In the genomic region with DNA sequence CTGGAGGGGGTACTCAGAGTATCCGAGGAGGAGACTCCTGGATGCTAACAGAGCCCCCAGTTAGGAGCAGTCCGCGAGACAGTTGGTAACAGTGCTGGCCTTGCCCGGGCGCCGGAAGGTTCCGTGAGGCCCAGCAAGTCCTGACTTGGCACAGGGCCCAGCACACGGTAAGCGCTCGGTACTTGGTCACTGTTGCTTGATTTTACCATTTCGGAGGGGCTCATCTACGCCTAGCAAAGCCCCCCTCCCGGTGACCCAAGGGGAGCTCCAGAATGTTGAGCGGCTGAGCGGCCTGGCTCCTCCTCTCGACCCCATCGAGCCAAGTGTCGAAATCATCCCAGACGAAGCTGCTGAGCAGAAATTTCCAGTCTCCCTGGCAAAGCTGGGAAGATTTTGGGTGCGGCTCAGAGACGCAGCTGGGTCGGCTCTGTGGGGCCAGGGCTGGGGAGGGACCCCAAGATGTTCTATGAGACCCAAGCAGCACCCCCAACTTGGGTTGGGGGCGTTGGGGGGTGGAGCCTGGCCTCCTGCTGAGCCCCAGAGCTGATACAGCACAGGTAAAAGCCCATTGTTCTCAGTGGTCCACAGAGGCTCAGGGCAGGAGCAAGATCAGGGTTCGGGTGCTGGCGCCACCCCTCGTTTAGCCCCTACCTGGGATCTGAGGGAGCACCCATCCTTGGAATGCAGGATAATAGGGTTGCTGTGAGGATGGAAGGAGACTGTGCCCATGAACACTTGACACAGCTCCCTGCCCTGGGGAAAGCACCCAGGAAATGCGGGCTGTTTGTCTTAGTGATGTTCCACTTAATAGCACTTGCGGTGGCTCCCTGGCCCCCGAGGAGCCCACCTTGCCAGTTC, we compare ENCODE assay signal across 1 cellular context.
TF ChIP-seq lines count a peak whose summit lies in the region.

No MANE protein-coding gene starts in this region.

TF ChIP-seq in IMR-90, 13 proteins besides CTCF, POLR2A, EP300 and RAD21:
- TF ChIP-seq SMC3 (IDR thresholded peaks at IDR 0.05; ENCODE audit: low read depth, low read length) = peak; percentile 12; the same call in 1 of the 2 replicates
- TF ChIP-seq MAZ (IDR thresholded peaks at IDR 0.05; ENCODE audit: borderline replicate concordance, low read depth, low read length) = peak; percentile 81; the same call in 1 of the 2 replicates
- TF ChIP-seq CEBPB (IDR thresholded peaks at IDR 0.05; ENCODE audit: low read depth, low read length) = peak; percentile 95
- no peak for TF ChIP-seq CHD1 (IDR thresholded peaks at IDR 0.05; ENCODE audit: low read depth, low read length)
- no peak for TF ChIP-seq USF2 (IDR thresholded peaks at IDR 0.05; ENCODE audit: low read depth, low read length)
- no peak for TF ChIP-seq BHLHE40 (IDR thresholded peaks at IDR 0.05; ENCODE audit: low read depth, low read length)
- TF ChIP-seq MXI1 (IDR thresholded peaks at IDR 0.05; ENCODE audit: borderline replicate concordance, low read depth, low read length) = no peak
- TF ChIP-seq, protein P1, sequence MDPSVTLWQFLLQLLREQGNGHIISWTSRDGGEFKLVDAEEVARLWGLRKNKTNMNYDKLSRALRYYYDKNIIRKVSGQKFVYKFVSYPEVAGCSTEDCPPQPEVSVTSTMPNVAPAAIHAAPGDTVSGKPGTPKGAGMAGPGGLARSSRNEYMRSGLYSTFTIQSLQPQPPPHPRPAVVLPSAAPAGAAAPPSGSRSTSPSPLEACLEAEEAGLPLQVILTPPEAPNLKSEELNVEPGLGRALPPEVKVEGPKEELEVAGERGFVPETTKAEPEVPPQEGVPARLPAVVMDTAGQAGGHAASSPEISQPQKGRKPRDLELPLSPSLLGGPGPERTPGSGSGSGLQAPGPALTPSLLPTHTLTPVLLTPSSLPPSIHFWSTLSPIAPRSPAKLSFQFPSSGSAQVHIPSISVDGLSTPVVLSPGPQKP (IDR thresholded peaks at IDR 0.05; ENCODE audit: borderline replicate concordance, low read depth, low read length) = no peak
TF ChIP-seq in IMR-90: peak in this region for 3.
